Comparison of ENCODE assay signal across 14 cellular contexts in genomic region chr3:99366663-99367429, GRCh38.
A peak's percentile ranks its signal among the peaks of the same experiment; 100 is the strongest.
DNase-seq lines count a peak whose midpoint lies in the region; ATAC-seq and TF ChIP-seq lines count a peak whose summit lies in the region.
"Had no signal": no experiment of that assay in that cellular context is flagged by ENCODE, and none has a peak within 500 bp of the region (broad histone marks: within the 10 kb centered on the region; RNA-seq: fewer than 3 reads in every experiment).

No MANE protein-coding gene starts in this region.

- no peaks in the 10 kb centered on the region for H3K27me3 ChIP-seq in stomach

- no peaks in the 10 kb centered on the region for H3K27me3 Mint-ChIP-seq in Calu3 (ENCODE audit: unreplicated experiment)

- no TSS peak for BruUV-seq in Calu3 (replicated peaks; lab: Mats Ljungman, UMichigan)

- TF ChIP-seq CTCF in Calu3 (IDR thresholded peaks at IDR 0.05; ENCODE audit: unreplicated experiment) (no peak), stomach (IDR thresholded peaks at IDR 0.05) (no peak)

- no peak for TF ChIP-seq EP300 in stomach (IDR thresholded peaks at IDR 0.05)

- H3K27ac Mint-ChIP-seq in Calu3 (ENCODE audit: unreplicated experiment): no peak overlapping the region

- H3K9me3 Mint-ChIP-seq in Calu3 (ENCODE audit: low read depth, unreplicated experiment): no peaks in the 10 kb centered on the region

- no peaks in the 10 kb centered on the region for H3K9me3 ChIP-seq in stomach

- WGBS in stomach, 5 donors: 61 to 83% (median 75%) methylated on average over 5 of the region's 5 CpGs

- TF ChIP-seq POLR2A in stomach (IDR thresholded peaks at IDR 0.05): no peak

- POLR2A ChIA-PET in HEK293T (lab: Yijun Ruan, JAX): no interaction called here

- no peak overlapping the region for H3K4me3 Mint-ChIP-seq in Calu3 (ENCODE audit: low read depth, unreplicated experiment)

- H3K27ac ChIP-seq in stomach: no peak overlapping the region

- H3K4me1 ChIP-seq in stomach: no peaks in the 10 kb centered on the region

- no peak for ATAC-seq in esophagus mucosa

- CTCF ChIA-PET in Calu3 (lab: Charles Lee) (no interaction called here), HEK293T (lab: Yijun Ruan, JAX) (no interaction called here)

- peak; percentile 0 for DNase-seq in Calu3
- peak; percentile 20 for DNase-seq in HEK293T (ENCODE audit: extremely low spot score)
- DNase-seq in RPMI7951 (ENCODE audit: low read depth): peak; percentile 18
- DNase-seq in iPS DF 4.7 (ENCODE audit: extremely low read depth, low spot score): peak; percentile 9
- no peak for DNase-seq in stomach
- DNase-seq in DMS79 (lab: John Stamatoyannopoulos, UW): no peak
- DNase-seq in cardiac septum (ENCODE audit: low spot score): no peak
- DNase-seq: activated CD4-positive, alpha-beta T cell treated with anti-CD3 and anti-CD28 coated beads for 4 hours; activated T-cell treated with anti-CD3 and anti-CD28 coated beads, Interleukin-2, amount 50 U/mL, for 48 hours; amniotic stem cell; DMS153; kidney glomerular epithelial cell; NCI-H2029 had no signal

- H3K36me3 Mint-ChIP-seq in Calu3 (ENCODE audit: insufficient read depth, unreplicated experiment): no peaks in the 10 kb centered on the region

- intact Hi-C loops in Calu3 (cut with micrococcal nuclease; ENCODE audit: unreplicated experiment): no loop called here
- intact Hi-C loops in stomach (cut with DNase I; ENCODE audit: low total_unique reads): no loop called here
- intact Hi-C loops in cardiac septum (cut with DNase I): no loop called here

- H3K36me3 ChIP-seq in stomach: no peaks in the 10 kb centered on the region

- no peak overlapping the region for H3K4me3 ChIP-seq in stomach

- peaks cover 6% of the 10 kb centered on the region for H3K4me1 Mint-ChIP-seq in Calu3 (ENCODE audit: low read depth, unreplicated experiment)

TF ChIP-seq in HEK293T, 16 proteins besides CTCF, POLR2A, EP300 and RAD21:
- no peak for TF ChIP-seq FOXA1 (IDR thresholded peaks at IDR 0.05)
- no peak for TF ChIP-seq HDGF (IDR thresholded peaks at IDR 0.05; ENCODE audit: borderline replicate concordance)
- TF ChIP-seq TARDBP (IDR thresholded peaks at IDR 0.05): no peak
- TF ChIP-seq LEF1 (IDR thresholded peaks at IDR 0.05; ENCODE audit: borderline replicate concordance): no peak
- TF ChIP-seq ELF4 (IDR thresholded peaks at IDR 0.05): peak; percentile 52; the same call in 1 of the 2 replicates

Comparison
In these comparisons a context has a peak if more than half of its experiments do, and no peak if none do; other contexts are left out.
1. DNase-seq: peak in Calu3 (single experiment), HEK293T (single experiment), RPMI7951 (single experiment) and iPS DF 4.7 (single experiment); none in stomach (single experiment), DMS79 (single experiment) and cardiac septum (single experiment).